8 cellular contexts compared by ENCODE assay signal in the genomic region with DNA sequence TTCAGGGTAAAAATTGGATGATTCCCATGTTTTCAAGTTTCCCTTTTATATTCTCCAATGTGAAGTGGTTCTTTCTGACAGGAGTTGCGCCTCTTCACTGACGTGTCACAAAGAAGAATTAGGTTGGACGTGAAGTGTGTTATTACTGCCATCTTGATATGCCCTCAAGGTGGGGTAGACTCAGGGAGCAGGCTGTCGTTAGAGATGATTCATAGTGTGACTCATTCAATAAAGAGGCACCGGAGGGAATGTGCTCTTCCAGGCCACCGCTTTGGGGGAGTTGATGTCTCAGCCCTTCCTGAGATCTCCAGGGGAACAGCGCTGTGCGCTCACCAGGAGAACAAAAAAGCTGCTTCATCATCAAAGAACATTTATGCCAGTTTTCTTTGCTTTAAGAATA. TPM values are rescaled to one million over a fixed set of nuclear protein-coding genes. Genes with fewer than 3 reads are reported as not detected.
DNase-seq lines count a peak whose midpoint lies in the region; ATAC-seq, FAIRE-seq and TF ChIP-seq lines count a peak whose summit lies in the region.

No MANE protein-coding gene starts in this region.

- no peaks in the 10 kb centered on the region for H3K9me3 ChIP-seq in PC-3 (ENCODE audit: low read length)
- no peaks in the 10 kb centered on the region for H3K9me3 ChIP-seq in K562 (replicated peaks; ENCODE audit: control insufficient read depth, insufficient read depth, low read depth, low read length)
- H3K9me3 ChIP-seq in tibial nerve: no peaks in the 10 kb centered on the region

- peaks cover 8% of the 10 kb centered on the region for H3K27me3 Mint-ChIP-seq in nephron progenitor cell (ENCODE audit: low read depth, poor library complexity)

- under 1% methylated on average over 8 of the region's 8 CpGs for WGBS in K562 (ENCODE audit: insufficient coverage, low coverage, missing lambda C conversion rate)
- 40 to 42% methylated on average over 8 of the region's 8 CpGs for WGBS in tibial nerve, 2 donors

- peaks cover 85% of the 10 kb centered on the region for H3K4me1 Mint-ChIP-seq in nephron progenitor cell

- ATAC-seq in PC-3 (peak; percentile 84), K562 (peak; percentile 78), GM18907 (IDR thresholded peaks at IDR 0.05; ENCODE audit: unreplicated experiment) (no peak)

- in situ Hi-C loops in K562 (cut with MboI): no loop called here

- H3K9me1 ChIP-seq in K562 (ENCODE audit: control insufficient read depth, insufficient read depth, low read length): no peaks in the 10 kb centered on the region

- H3K27ac Mint-ChIP-seq in nephron progenitor cell: peak overlapping the region; percentile 97

- peaks cover under 1% of the 10 kb centered on the region for H3K36me3 Mint-ChIP-seq in nephron progenitor cell (ENCODE audit: low read depth)

- peaks cover 8% of the 10 kb centered on the region for H3K9me3 Mint-ChIP-seq in nephron progenitor cell

- H3K79me2 ChIP-seq in PC-3 (ENCODE audit: low read length) (peaks cover 9% of the 10 kb centered on the region), K562 (ENCODE audit: control insufficient read depth, insufficient read depth, low read length) (peaks cover 9% of the 10 kb centered on the region)

- H3K4me3 Mint-ChIP-seq in nephron progenitor cell: peak overlapping the region; percentile 41

- TF ChIP-seq POLR2A in K562 (conservative IDR thresholded peaks at IDR 0.05): no peak
- no peak for TF ChIP-seq POLR2A in tibial nerve (IDR thresholded peaks at IDR 0.05)

- POLR2A ChIA-PET in PC-3 (lab: Charles Lee; ENCODE audit: unreplicated experiment) (interaction anchor here (0.7 kb wide), 1 partner anchor 25 kb away, joined by 6 read pairs; no protein-coding TSS in a partner anchor), K562 (lab: Yijun Ruan, JAX) (interaction anchor here (0.6 to 1.0 kb wide), 2 partner anchors 15 to 44 kb away, joined by 3 read pairs; no protein-coding TSS in a partner anchor)

- no peaks in the 10 kb centered on the region for H3F3A ChIP-seq in PC-3 (ENCODE audit: low read length, unreplicated experiment)

- H3K4me2 ChIP-seq in PC-3 (ENCODE audit: low read length) (peak overlapping the region; percentile 67), K562 (ENCODE audit: insufficient read depth, low read length) (peak overlapping the region; percentile 9; the same call in 1 of the 2 replicates)

- FAIRE-seq in K562 (lab: Jason Lieb, UNC): peak; percentile 94

- H3K9ac ChIP-seq in PC-3 (ENCODE audit: low read length) (peak overlapping the region; percentile 48), K562 (ENCODE audit: insufficient read depth in 1 of 2, low read depth in 2 of 2, low read length in 2 of 2) (peak overlapping the region in 1 of 2 experiments; percentile 27; a peak in 1 of 4 replicates)

- H3K27ac ChIP-seq in PC-3 (ENCODE audit: low read length) (peak overlapping the region; percentile 80), K562 (ENCODE audit: extremely low read depth, low read depth, low read length) (peak overlapping the region; percentile 60; the same call in 2 of the 3 replicates), tibial nerve (no peak overlapping the region)

- peaks cover 8% of the 10 kb centered on the region; the same call in 1 of the 2 replicates for H4K20me1 ChIP-seq in PC-3 (ENCODE audit: low read length)
- peaks cover 6% of the 10 kb centered on the region; the same call in 1 of the 2 replicates for H4K20me1 ChIP-seq in K562 (replicated peaks; ENCODE audit: control insufficient read depth, insufficient read depth, low read length)

- CTCF ChIA-PET in PC-3 (lab: Charles Lee): interaction anchor here (0.5 kb wide), 1 partner anchor 77 kb away, joined by 3 read pairs; no protein-coding TSS in a partner anchor
- CTCF ChIA-PET in K562 (lab: Yijun Ruan, JAX; ENCODE audit: low intra/inter-chr PET ratio): no interaction called here

- TF ChIP-seq RAD21 in K562 (CRISPR knock-in tag; conservative IDR thresholded peaks at IDR 0.05 in 1 of 2, IDR thresholded peaks at IDR 0.05 in 1 of 2): no peak

- H3K4me3 ChIP-seq in PC-3 (ENCODE audit: low read length): no peak overlapping the region
- H3K4me3 ChIP-seq in K562: no peak overlapping the region
- no peak overlapping the region for H3K4me3 ChIP-seq in tibial nerve

- TF ChIP-seq CTCF in PC-3 (conservative IDR thresholded peaks at IDR 0.05; ENCODE audit: low read depth, low read length) (no peak), K562 (IDR thresholded peaks at IDR 0.05 in 2 of 3, conservative IDR thresholded peaks at IDR 0.05 in 1 of 3; ENCODE audit: insufficient read depth in 2 of 3, low read depth in 1 of 3, low read length in 3 of 3) (no peak), nephron progenitor cell (IDR thresholded peaks at IDR 0.05) (no peak), tibial nerve (IDR thresholded peaks at IDR 0.05) (no peak)

- intact Hi-C loops in PC-3 (cut with micrococcal nuclease) (loop anchor here (1.0 kb wide), 1 partner anchor 60 kb away; no protein-coding TSS in a partner anchor), K562 (cut with micrococcal nuclease) (no loop called here)

- peaks cover 28% of the 10 kb centered on the region for H3K4me1 ChIP-seq in PC-3 (ENCODE audit: insufficient read depth, low read length)
- peaks cover 35 to 36% of the 10 kb centered on the region in 2 experiments for H3K4me1 ChIP-seq in K562 (replicated peaks in 1 of 2; ENCODE audit: control insufficient read depth in 2 of 2, insufficient read depth in 2 of 2, low read length in 2 of 2)
- H3K4me1 ChIP-seq in tibial nerve: peaks cover 0 to 47% (median 26%) of the 10 kb centered on the region in 4 donors

- DNase-seq in stimulated activated naive CD4-positive, alpha-beta T cell treated with Interleukin-2 at 50 U/mL for 16 hours (lab: John Stamatoyannopoulos, UW): peak; percentile 9
- no peak for DNase-seq in stimulated activated naive CD4-positive, alpha-beta T cell (lab: John Stamatoyannopoulos, UW)
- DNase-seq in PC-3 (peak; percentile 97), K562 (ENCODE audit: extremely low read depth in 1 of 4, low spot score in 3 of 4) (peak; percentile 77 to 81 (median 80)), nephron progenitor cell (no peak), NCI-H748 treated with DMSO at 0.1 percent for 48 hours (lab: John Stamatoyannopoulos, UW) (no peak), tibial nerve (ENCODE audit: low spot score in 2 of 2) (no peak)

- no peaks in the 10 kb centered on the region for H3K27me3 ChIP-seq in PC-3 (ENCODE audit: low read length)
- no peaks in the 10 kb centered on the region for H3K27me3 ChIP-seq in K562 (ENCODE audit: control insufficient read depth in 2 of 2, insufficient read depth in 2 of 2, low read length in 2 of 2)
- H3K27me3 ChIP-seq in tibial nerve: no peaks in the 10 kb centered on the region

- H3K36me3 ChIP-seq in PC-3 (ENCODE audit: low read depth, low read length) (no peaks in the 10 kb centered on the region), K562 (ENCODE audit: control insufficient read depth, insufficient read depth, low read length) (peaks cover 3% of the 10 kb centered on the region; the same call in 1 of the 3 replicates), tibial nerve (no peaks in the 10 kb centered on the region)

- H3K9me2 ChIP-seq in PC-3 (replicated peaks; ENCODE audit: low read length): no peaks in the 10 kb centered on the region

- H2AFZ ChIP-seq in PC-3 (ENCODE audit: low read length): peak overlapping the region; percentile 69
- H2AFZ ChIP-seq in K562 (ENCODE audit: low read depth, low read length): peak overlapping the region; percentile 75

- BruUV-seq in PC-3 (replicated peaks; lab: Mats Ljungman, UMichigan) (no TSS peak), K562 (replicated peaks; lab: Mats Ljungman, UMichigan) (no TSS peak)

- TF ChIP-seq EP300 in K562 (IDR thresholded peaks at IDR 0.05; ENCODE audit: low read length): peak; percentile 72
- TF ChIP-seq EP300 in tibial nerve (IDR thresholded peaks at IDR 0.05): no peak

RNA-seq across cellular contexts. Expression of gene DGKD, which starts 3.6 kb away (rescaled TPM):
- total RNA-seq in PC-3 (2014; rRNA removed) (23.3 and 36.2 TPM in 2 replicates), K562 (2014; rRNA removed) (7.9 and 11.1 TPM in 2 replicates), K562 (2014; rRNA removed; fragmentation: Illumina TruSeq; extraction: Trizol) (10.6 and 13.4 TPM in 2 replicates), K562 (2015; rRNA removed; fragmentation: Illumina TruSeq; extraction: Trizol) (9.4 and 9.5 TPM in 2 replicates), K562 (2021) (22.8 and 29.5 TPM in 2 replicates), tibial nerve (10 to 100 TPM in 1 of 4 donors, 1 to 10 TPM in 3; 6.5 to 11.7 (median 7.4) TPM)
- total RNA-seq in K562 (2011; cell fraction: chromatin; rRNA removed; ENCODE audit: low replicate concordance): 163 and 241 TPM in 2 replicates
- total RNA-seq in K562 (2011; cell fraction: nucleolus; rRNA removed): 70.9 and 79.1 TPM in 2 replicates
- total RNA-seq in K562 (2011; cell fraction: nucleoplasm; rRNA removed): 80.4 and 94.8 TPM in 2 replicates
- polyA plus RNA-seq in K562 (2011; rRNA removed) (18.5 and 21.9 TPM in 2 replicates), K562 (2014; fragmentation: Illumina TruSeq; extraction: Trizol) (13.8 and 15.4 TPM in 2 replicates), K562 (2014; fragmentation: Nextera tagmentation; extraction: Ambion mirVana) (under 1 TPM; 0.52 to 0.66 TPM), K562 (2014; rRNA removed) (18.2 and 18.6 TPM in 2 replicates)
- 8.9 and 9.0 TPM in 2 replicates for polyA plus RNA-seq in K562 (2011; cell fraction: cytosol; rRNA removed)
- polyA plus RNA-seq in K562 (2011; cell fraction: nucleus; rRNA removed): 107 and 120 TPM in 2 replicates
- polyA plus RNA-seq in K562 (2012): 16.7 and 18.9 TPM in 2 replicates
- 26.1 and 43.5 TPM in 2 replicates for polyA minus RNA-seq in K562 (2011; rRNA and poly(A)+ RNA removed)
- 10.3 and 13.8 TPM in 2 replicates for polyA minus RNA-seq in K562 (2011; cell fraction: cytosol; rRNA and poly(A)+ RNA removed)
- polyA minus RNA-seq in K562 (2011; cell fraction: nucleus; rRNA and poly(A)+ RNA removed): 19.5 and 27.5 TPM in 2 replicates

RNA-seq across cellular contexts. Expression of gene SAG, which starts 43.1 kb away (rescaled TPM):
- 0.17 TPM in 1 of 2 replicates, not detected in the other for total RNA-seq in PC-3 (2014; rRNA removed)
- not detected in 2 replicates for total RNA-seq in K562 (2011; cell fraction: chromatin; rRNA removed; ENCODE audit: low replicate concordance)
- total RNA-seq in K562 (2011; cell fraction: nucleolus; rRNA removed): not detected in 2 replicates
- total RNA-seq in K562 (2011; cell fraction: nucleoplasm; rRNA removed): not detected in 2 replicates
- total RNA-seq in K562 (2014; rRNA removed): not detected in 2 replicates
- not detected in 2 replicates for total RNA-seq in K562 (2014; rRNA removed; fragmentation: Illumina TruSeq; extraction: Trizol)
- 0.04 TPM in 1 of 2 replicates, not detected in the other for total RNA-seq in K562 (2015; rRNA removed; fragmentation: Illumina TruSeq; extraction: Trizol)
- 0.64 TPM in 1 of 2 replicates, not detected in the other for total RNA-seq in K562 (2021)
- polyA plus RNA-seq in K562 (2011; rRNA removed): not detected in 2 replicates
- polyA plus RNA-seq in K562 (2011; cell fraction: cytosol; rRNA removed): not detected in 2 replicates
- not detected in 2 replicates for polyA plus RNA-seq in K562 (2011; cell fraction: nucleus; rRNA removed)
- polyA plus RNA-seq in K562 (2012): 0.03 TPM in 1 of 2 replicates, not detected in the other
- not detected in 2 replicates for polyA plus RNA-seq in K562 (2014; fragmentation: Illumina TruSeq; extraction: Trizol)
- under 1 TPM; 0.06 to 0.56 TPM for polyA plus RNA-seq in K562 (2014; fragmentation: Nextera tagmentation; extraction: Ambion mirVana)
- not detected in 2 replicates for polyA plus RNA-seq in K562 (2014; rRNA removed)
- polyA minus RNA-seq in K562 (2011; rRNA and poly(A)+ RNA removed): not detected in 2 replicates
- not detected in 2 replicates for polyA minus RNA-seq in K562 (2011; cell fraction: cytosol; rRNA and poly(A)+ RNA removed)
- 0.11 TPM in 1 of 2 replicates, not detected in the other for polyA minus RNA-seq in K562 (2011; cell fraction: nucleus; rRNA and poly(A)+ RNA removed)
- not detected for total RNA-seq in tibial nerve

Comparison
In these comparisons a context has a peak if more than half of its experiments do, and no peak if none do; other contexts are left out.
1. DNase-seq: peak in stimulated activated naive CD4-positive, alpha-beta T cell treated with Interleukin-2 at 50 U/mL for 16 hours (single experiment), PC-3 (single experiment) and K562 (4 of 4); none in stimulated activated naive CD4-positive, alpha-beta T cell (0 of 6), nephron progenitor cell (single experiment), NCI-H748 treated with DMSO at 0.1 percent for 48 hours (single experiment) and tibial nerve (0 of 2).
2. H3K27ac ChIP-seq: peak in PC-3 (single experiment) and K562 (single experiment); none in tibial nerve (0 of 4).